ENCODE assay signal across 28 cellular contexts in genomic region chr4:31917334-31917733, GRCh38.
"Had no signal": no experiment of that assay in that cellular context is flagged by ENCODE, and none has a peak within 500 bp of the region (broad histone marks: within the 10 kb centered on the region; RNA-seq: fewer than 3 reads in every experiment).

No MANE protein-coding gene starts in this region.

- H3K27ac ChIP-seq: body of pancreas, coronary artery, dorsolateral prefrontal cortex, heart left ventricle, left lung, spleen, suprapubic skin, tibial artery had no signal

- H3K9me3 ChIP-seq: body of pancreas, suprapubic skin had no signal

- H3K27me3 ChIP-seq: body of pancreas, dorsolateral prefrontal cortex, heart left ventricle, left lung, spleen, suprapubic skin, tibial artery had no signal

- H3K27ac Mint-ChIP-seq: activated naive CD8-positive, alpha-beta T cell; effector memory CD8-positive, alpha-beta T cell; immature natural killer cell; natural killer cell treated with Interleukin-12 subunit alpha and Interleukin-12 subunit beta and Interleukin-15 and Interleukin-18, amount 100 ng/mL, for 72 hours; T-cell; T-helper 2 cell treated with Interferon-gamma antibody and Interleukin-4, amounts not matched to agents 5 μg/mL and 100 μg/mL, for 36 hours had no signal

- H3K4me3 Mint-ChIP-seq: activated naive CD8-positive, alpha-beta T cell; effector memory CD8-positive, alpha-beta T cell; immature natural killer cell; natural killer cell treated with Interleukin-12 subunit alpha and Interleukin-12 subunit beta and Interleukin-15 and Interleukin-18, amount 100 ng/mL, for 72 hours; T-cell; T-helper 2 cell treated with Interferon-gamma antibody and Interleukin-4, amounts not matched to agents 5 μg/mL and 100 μg/mL, for 36 hours had no signal

- H3K27me3 Mint-ChIP-seq: activated naive CD8-positive, alpha-beta T cell; effector memory CD8-positive, alpha-beta T cell; natural killer cell treated with Interleukin-12 subunit alpha and Interleukin-12 subunit beta and Interleukin-15 and Interleukin-18, amount 100 ng/mL, for 72 hours; T-cell had no signal

- H3K4me3 ChIP-seq: body of pancreas, coronary artery, dorsolateral prefrontal cortex, heart left ventricle, left lung, lung, mucosa of descending colon, spleen, suprapubic skin, tibial artery had no signal

- H3K36me3 Mint-ChIP-seq: activated naive CD8-positive, alpha-beta T cell; immature natural killer cell; T-cell had no signal

- H3K4me1 ChIP-seq: body of pancreas, heart left ventricle, left lung, spleen, suprapubic skin, tibial artery had no signal

- DNase-seq: activated CD4-positive, alpha-beta T cell treated with anti-CD3 and anti-CD28 coated beads for 4 hours; activated CD4-positive, alpha-beta T cell treated with anti-CD3 and anti-CD28 coated beads, Interleukin-2, amount 50 U/mL, for 4 hours; activated CD4-positive, CD25-positive, alpha-beta regulatory T cell; activated effector memory CD4-positive, alpha-beta T cell treated with Interleukin-2 at 50 U/mL for 16 hours; activated naive CD4-positive, alpha-beta T cell treated with Interleukin-2 at 50 U/mL for 16 hours; activated T-cell treated with anti-CD3 and anti-CD28 coated beads for 4 hours; aorta; body of pancreas; dorsolateral prefrontal cortex; effector memory CD8-positive, alpha-beta T cell; foreskin fibroblast; heart left ventricle; hypothalamus; immature natural killer cell; kidney; left lung; mucosa of descending colon; right cardiac atrium; spleen; stimulated activated naive CD4-positive, alpha-beta T cell; T-cell; tibial artery had no signal

- H3K4me1 Mint-ChIP-seq: immature natural killer cell, T-cell had no signal

- H3K36me3 ChIP-seq: heart left ventricle, left lung, spleen, suprapubic skin, tibial artery had no signal
